In genomic region chr5:76641514-76642120, GRCh38 we compare ENCODE assay signal across 8 cellular contexts. TPM values are rescaled to one million over a fixed set of nuclear protein-coding genes. Genes with fewer than 3 reads are reported as not detected.
DNase-seq lines count a peak whose midpoint lies in the region; ATAC-seq and TF ChIP-seq lines count a peak whose summit lies in the region.

No MANE protein-coding gene starts in this region.

- no peaks in the 10 kb centered on the region for H3K27me3 ChIP-seq in MG63
- no peaks in the 10 kb centered on the region for H3K27me3 ChIP-seq in breast epithelium

- TF ChIP-seq POLR2A in breast epithelium (IDR thresholded peaks at IDR 0.05), result no peak

- H3K9me3 ChIP-seq in MG63 (no peaks in the 10 kb centered on the region), breast epithelium (no peaks in the 10 kb centered on the region)

- CTCF ChIA-PET in GM10248 (lab: Yijun Ruan, JAX), result interaction anchor here (0.7 to 5.5 kb wide), 13 partner anchors 9 to 295 kb away, joined by 3 to 54 read pairs (median 4); no protein-coding TSS in a partner anchor

- H3K27ac ChIP-seq in VCaP (no peak overlapping the region), breast epithelium (no peak overlapping the region)

- H3K36me3 ChIP-seq in MG63 (no peaks in the 10 kb centered on the region), breast epithelium (no peaks in the 10 kb centered on the region)

- H3K4me3 ChIP-seq in MG63, result no peak overlapping the region
- no peak overlapping the region for H3K4me3 ChIP-seq in breast epithelium

- POLR2A ChIA-PET in GM10248 (lab: Yijun Ruan, JAX), result no interaction called here

- peak; percentile 69 for TF ChIP-seq CTCF in GM10248 (IDR thresholded peaks at IDR 0.05; ENCODE audit: control extremely low read depth, extremely low read depth, low read depth, missing control alignments)
- peak; percentile 66 for TF ChIP-seq CTCF in VCaP (conservative IDR thresholded peaks at IDR 0.05)
- TF ChIP-seq CTCF in breast epithelium (IDR thresholded peaks at IDR 0.05), result peak; percentile 20 to 69 (median 39)

- peak; percentile 79 for ATAC-seq in left lobe of liver
- no peak for ATAC-seq in HG02623 (IDR thresholded peaks at IDR 0.05; ENCODE audit: unreplicated experiment)

- DNase-seq in GM10248 (ENCODE audit: extremely low spot score), result peak; percentile 53
- peak; percentile 40 for DNase-seq in MG63
- DNase-seq in breast epithelium (ENCODE audit: low spot score in 2 of 2), result peak in 1 of 2 donors; percentile 27
- DNase-seq in left lobe of liver (ENCODE audit: low spot score), result peak; percentile 57
- DNase-seq in stimulated activated CD4-positive, alpha-beta T cell treated with anti-CD3 and anti-CD28 coated beads, TNF-alpha, amount 100 ng/mL, for 48 hours (ENCODE audit: low read depth in 3 of 3), result peak; percentile 28 to 69 (median 37)
- no peak for DNase-seq in NCI-H146 (lab: John Stamatoyannopoulos, UW)

- no peaks in the 10 kb centered on the region for H3K4me1 ChIP-seq in breast epithelium

- intact Hi-C loops in breast epithelium (cut with DNase I; ENCODE audit: low total_unique reads), result no loop called here

RNA-seq across cellular contexts. Expression of gene F2RL2, which starts 18.4 kb away (rescaled TPM):
- total RNA-seq in MG63 (2014; rRNA removed; shearing (Covaris generic); ENCODE audit: low replicate concordance), result 0.20 and 9.5 TPM in 2 replicates
- total RNA-seq in breast epithelium, result 1 to 10 TPM in 2 of 3 donors, under 1 TPM in 1; under 0.01 to 3.4 (median 2.9) TPM
- 0.28 TPM for total RNA-seq in left lobe of liver
